ENCODE assay signal across 1 cellular context in genomic region chr12:130981156-130981789, GRCh38.
TF ChIP-seq lines count a peak whose summit lies in the region.

No MANE protein-coding gene starts in this region.

TF ChIP-seq in K562, 482 proteins besides CTCF, POLR2A, EP300 and RAD21 (continued from another document):
- TF ChIP-seq POU5F1 (IDR thresholded peaks at IDR 0.05; ENCODE audit: borderline replicate concordance, low read depth, low read length, partially characterized antibody) (no peak), ETS1 (conservative IDR thresholded peaks at IDR 0.05; ENCODE audit: control insufficient read depth, low read depth, low read length) (no peak), ZNF551 (CRISPR knock-in tag; IDR thresholded peaks at IDR 0.05) (no peak), MCM7 (IDR thresholded peaks at IDR 0.05) (no peak), RBM25 (IDR thresholded peaks at IDR 0.05; ENCODE audit: low read depth, low read length, severe bottlenecking) (peak; percentile 81), PREB (CRISPR knock-in tag; IDR thresholded peaks at IDR 0.05) (no peak), E2F3 (CRISPR knock-in tag; IDR thresholded peaks at IDR 0.05) (no peak), ZNF140 (CRISPR knock-in tag; IDR thresholded peaks at IDR 0.05) (no peak), STAT5B (CRISPR knock-in tag; IDR thresholded peaks at IDR 0.05) (no peak), POLR3G (IDR thresholded peaks at IDR 0.05; ENCODE audit: extremely low read depth, insufficient read length, insufficient replicate concordance) (no peak), NCOA6 (IDR thresholded peaks at IDR 0.05) (no peak), TRIM28 (IDR thresholded peaks at IDR 0.05) (no peak), ARID2 (IDR thresholded peaks at IDR 0.05) (no peak), TCF7 (IDR thresholded peaks at IDR 0.05; ENCODE audit: borderline replicate concordance) (no peak), TAF1 (IDR thresholded peaks at IDR 0.05; ENCODE audit: control insufficient read depth, extremely low read depth, insufficient read depth, low read length, severe bottlenecking) (no peak), CEBPG (CRISPR knock-in tag; IDR thresholded peaks at IDR 0.05) (no peak), CEBPG (tag; conservative IDR thresholded peaks at IDR 0.05 in 1 of 2, IDR thresholded peaks at IDR 0.05 in 1 of 2) (no peak), ZNF79 (CRISPR knock-in tag; IDR thresholded peaks at IDR 0.05; ENCODE audit: low read depth) (no peak), MTA1 (IDR thresholded peaks at IDR 0.05; ENCODE audit: borderline replicate concordance) (no peak), E2F6 (IDR thresholded peaks at IDR 0.05; ENCODE audit: borderline replicate concordance in 1 of 2, extremely low read depth in 1 of 2, insufficient read depth in 1 of 2, insufficient read length in 1 of 2, low read depth in 1 of 2, low read length in 1 of 2, poor library complexity in 1 of 2, severe bottlenecking in 1 of 2) (no peak), ZNF398 (CRISPR knock-in tag; IDR thresholded peaks at IDR 0.05) (no peak), GATAD2B (IDR thresholded peaks at IDR 0.05; ENCODE audit: borderline replicate concordance) (no peak), KDM5B (IDR thresholded peaks at IDR 0.05; ENCODE audit: insufficient replicate concordance, low read depth, low read length) (no peak), ZBTB2 (IDR thresholded peaks at IDR 0.05) (no peak), HDAC8 (tag; IDR thresholded peaks at IDR 0.05) (no peak), HES1 (IDR thresholded peaks at IDR 0.05; ENCODE audit: low read depth) (no peak), ZNF212 (CRISPR knock-in tag; IDR thresholded peaks at IDR 0.05) (no peak), ZNF280B (CRISPR knock-in tag; IDR thresholded peaks at IDR 0.05) (no peak), ZNF3 (CRISPR knock-in tag; IDR thresholded peaks at IDR 0.05) (peak; percentile 59; the same call in 1 of the 2 replicates), STAT6 (CRISPR knock-in tag; IDR thresholded peaks at IDR 0.05) (no peak), ZNF707 (CRISPR knock-in tag; conservative IDR thresholded peaks at IDR 0.05) (no peak), ZNF124 (CRISPR knock-in tag; IDR thresholded peaks at IDR 0.05) (no peak), ZC3H11A (IDR thresholded peaks at IDR 0.05; ENCODE audit: low read depth, low read length) (no peak), ZSCAN32 (CRISPR knock-in tag; IDR thresholded peaks at IDR 0.05) (no peak), PATZ1 (CRISPR knock-in tag; IDR thresholded peaks at IDR 0.05; ENCODE audit: borderline replicate concordance) (no peak), SAFB2 (IDR thresholded peaks at IDR 0.05; ENCODE audit: borderline replicate concordance, low read depth, low read length, severe bottlenecking) (no peak), ZNF717 (CRISPR knock-in tag; IDR thresholded peaks at IDR 0.05) (no peak), FOXP1 (CRISPR knock-in tag; IDR thresholded peaks at IDR 0.05) (no peak), RCOR1 (IDR thresholded peaks at IDR 0.05; ENCODE audit: borderline replicate concordance in 1 of 2, low read depth in 2 of 2, low read length in 2 of 2) (0 out of 4 replicates have a peak, but pooled peaks of 1 of the 2 experiments have one; percentile 25), ADNP (tag; IDR thresholded peaks at IDR 0.05) (peak; percentile 69), ZNF778 (CRISPR knock-in tag; IDR thresholded peaks at IDR 0.05) (no peak)
TF ChIP-seq in K562: peak in this region for 12.
